In genomic region chr11:1836011-1836945, GRCh38 we compare ENCODE assay signal across 2 cellular contexts.
TF ChIP-seq lines count a peak whose summit lies in the region.

No MANE protein-coding gene starts in this region.

TF ChIP-seq in HepG2, 621 proteins besides CTCF, POLR2A, EP300 and RAD21:
- TF ChIP-seq ZNF317 (CRISPR knock-in tag; IDR thresholded peaks at IDR 0.05): 0 out of 2 replicates have a peak, but pooled peaks have one; percentile 2
- no peak for TF ChIP-seq MZF1 (CRISPR knock-in tag; IDR thresholded peaks at IDR 0.05; ENCODE audit: borderline replicate concordance)

TF ChIP-seq in GM23338, 12 proteins besides CTCF, POLR2A, EP300 and RAD21:
- no peak for TF ChIP-seq EZH2phosphoT487 (IDR thresholded peaks at IDR 0.05; ENCODE audit: unreplicated experiment)
- no peak for TF ChIP-seq ZNF462 (CRISPR knock-in tag; IDR thresholded peaks at IDR 0.05)
- no peak for TF ChIP-seq CREB1 (CRISPR knock-in tag; IDR thresholded peaks at IDR 0.05; ENCODE audit: low read depth)
- no peak for TF ChIP-seq ETS1 (IDR thresholded peaks at IDR 0.05)
- no peak for TF ChIP-seq ZNF331 (CRISPR knock-in tag; IDR thresholded peaks at IDR 0.05; ENCODE audit: low read depth)
- TF ChIP-seq EZH2 (IDR thresholded peaks at IDR 0.05; ENCODE audit: low read depth, unreplicated experiment): no peak
- TF ChIP-seq POLR2AphosphoS5 (IDR thresholded peaks at IDR 0.05; ENCODE audit: low read depth): no peak
- TF ChIP-seq ZNF114 (CRISPR knock-in tag; IDR thresholded peaks at IDR 0.05): no peak
